Comparison of ENCODE assay signal across 20 cellular contexts in genomic region chr10:114000461-114000860, GRCh38. TPM values are rescaled to one million over a fixed set of nuclear protein-coding genes. Genes with fewer than 3 reads are reported as not detected.
"Had no signal": no experiment of that assay in that cellular context is flagged by ENCODE, and none has a peak within 500 bp of the region (broad histone marks: within the 10 kb centered on the region; RNA-seq: fewer than 3 reads in every experiment).

No MANE protein-coding gene starts in this region.

- H3K9me3 Mint-ChIP-seq: endodermal cell, nephron progenitor cell had no signal

- H3K27ac Mint-ChIP-seq: endodermal cell had no signal

- H3K4me1 ChIP-seq: colonic mucosa, psoas muscle had no signal

- H3K9me3 ChIP-seq: colonic mucosa, heart left ventricle, lower lobe of right lung, psoas muscle had no signal

- H3K4me1 Mint-ChIP-seq: endodermal cell had no signal

- H3K4me3 Mint-ChIP-seq: endodermal cell, nephron progenitor cell had no signal

- H3K79me2 ChIP-seq: parathyroid adenoma had no signal

- H2AFZ ChIP-seq: parathyroid adenoma had no signal

- H3K9ac ChIP-seq: parathyroid adenoma had no signal

- H3K36me3 ChIP-seq: colonic mucosa, heart left ventricle, lower lobe of right lung had no signal

- H3K27ac ChIP-seq: colonic mucosa, parathyroid adenoma, psoas muscle had no signal

- H3K27me3 ChIP-seq: colonic mucosa, heart left ventricle had no signal

- DNase-seq: cerebellar nuclear complex; colonic mucosa; dermis blood vessel endothelial cell; endodermal cell; erythroblast; foreskin melanocyte; heart left ventricle; hippocampal formation; kidney glomerular epithelial cell; lower lobe of right lung; mesenchymal stem cell; midbrain; nephron progenitor cell; psoas muscle; retina; small intestine; stimulated activated CD4-positive, alpha-beta T cell treated with anti-CD3 and anti-CD28 coated beads, Interleukin-12 subunit alpha, Interleukin-12 subunit beta, amount 100 ng/mL, for 4 hours; stimulated activated naive CD4-positive, alpha-beta T cell treated with Interleukin-2 at 50 U/mL for 16 hours; trophoblast cell had no signal

- H3K4me3 ChIP-seq: colonic mucosa, heart left ventricle, lower lobe of right lung, psoas muscle had no signal

- ATAC-seq: psoas muscle had no signal

RNA-seq across cellular contexts. Expression of gene ADRB1, which starts 43.2 kb away (rescaled TPM):
- total RNA-seq: endodermal cell had no signal
